In the genomic region with DNA sequence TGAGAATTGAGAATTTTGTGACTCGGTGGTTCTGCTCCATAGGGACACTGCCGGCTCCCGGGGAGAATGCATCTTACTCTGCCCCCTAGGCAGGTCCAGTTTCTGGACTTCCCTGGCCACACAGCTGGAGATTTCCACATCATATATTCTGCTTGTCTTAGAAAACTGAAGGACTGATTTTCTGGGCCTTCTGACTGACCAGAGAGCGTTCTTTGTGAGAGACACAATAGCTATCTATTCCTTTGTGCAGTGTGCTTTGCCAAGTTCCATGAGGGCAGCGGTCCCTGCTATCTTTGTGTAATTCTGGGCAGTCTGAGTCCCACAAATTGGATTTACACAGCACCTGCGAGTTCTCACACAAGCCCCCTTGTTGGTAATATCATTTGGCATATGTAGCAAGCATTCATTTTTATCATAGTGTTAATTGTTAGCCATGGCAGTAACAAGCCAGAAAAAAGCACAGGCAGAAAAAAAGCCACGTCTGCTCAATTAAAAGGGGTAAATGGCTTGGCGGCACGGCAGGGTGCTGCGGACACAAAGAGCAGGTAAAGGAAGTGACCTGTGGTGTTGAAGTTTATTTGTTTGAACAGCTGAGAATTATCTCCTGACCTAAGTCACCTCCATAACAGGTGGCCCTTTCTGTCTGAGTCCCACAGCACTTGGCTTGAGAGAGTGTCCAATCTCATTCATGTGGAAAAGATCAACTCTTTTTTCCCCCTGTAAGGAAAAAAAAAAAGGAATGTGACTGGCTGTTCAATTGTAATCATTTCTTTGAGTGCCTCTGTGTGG, we compare ENCODE assay signal across 1 cellular context.
TF ChIP-seq lines count a peak whose summit lies in the region.

No MANE protein-coding gene starts in this region.

TF ChIP-seq in H1, 55 proteins besides CTCF, POLR2A, EP300 and RAD21:
- 0 out of 2 replicates have a peak, but pooled peaks have one; percentile 19 for TF ChIP-seq CHD2 (IDR thresholded peaks at IDR 0.05; ENCODE audit: low read length)
- peak; percentile 1; the same call in 1 of the 2 replicates for TF ChIP-seq TEAD4 (IDR thresholded peaks at IDR 0.05; ENCODE audit: low read depth, low read length)
- TF ChIP-seq JUND (IDR thresholded peaks at IDR 0.05; ENCODE audit: low read length), result no peak
- TF ChIP-seq TCF12 (IDR thresholded peaks at IDR 0.05; ENCODE audit: low read depth, low read length), result peak; percentile 99
- TF ChIP-seq SIN3A (conservative IDR thresholded peaks at IDR 0.05 in 1 of 2, IDR thresholded peaks at IDR 0.05 in 1 of 2; ENCODE audit: low read depth in 1 of 2, low read length in 2 of 2), result peak in 1 of 2 experiments; percentile 48; a peak in 1 of 4 replicates
- TF ChIP-seq NANOG (IDR thresholded peaks at IDR 0.05; ENCODE audit: insufficient read depth, low read depth, low read length, poor library complexity, severe bottlenecking), result peak; percentile 12
- TF ChIP-seq, protein P1, sequence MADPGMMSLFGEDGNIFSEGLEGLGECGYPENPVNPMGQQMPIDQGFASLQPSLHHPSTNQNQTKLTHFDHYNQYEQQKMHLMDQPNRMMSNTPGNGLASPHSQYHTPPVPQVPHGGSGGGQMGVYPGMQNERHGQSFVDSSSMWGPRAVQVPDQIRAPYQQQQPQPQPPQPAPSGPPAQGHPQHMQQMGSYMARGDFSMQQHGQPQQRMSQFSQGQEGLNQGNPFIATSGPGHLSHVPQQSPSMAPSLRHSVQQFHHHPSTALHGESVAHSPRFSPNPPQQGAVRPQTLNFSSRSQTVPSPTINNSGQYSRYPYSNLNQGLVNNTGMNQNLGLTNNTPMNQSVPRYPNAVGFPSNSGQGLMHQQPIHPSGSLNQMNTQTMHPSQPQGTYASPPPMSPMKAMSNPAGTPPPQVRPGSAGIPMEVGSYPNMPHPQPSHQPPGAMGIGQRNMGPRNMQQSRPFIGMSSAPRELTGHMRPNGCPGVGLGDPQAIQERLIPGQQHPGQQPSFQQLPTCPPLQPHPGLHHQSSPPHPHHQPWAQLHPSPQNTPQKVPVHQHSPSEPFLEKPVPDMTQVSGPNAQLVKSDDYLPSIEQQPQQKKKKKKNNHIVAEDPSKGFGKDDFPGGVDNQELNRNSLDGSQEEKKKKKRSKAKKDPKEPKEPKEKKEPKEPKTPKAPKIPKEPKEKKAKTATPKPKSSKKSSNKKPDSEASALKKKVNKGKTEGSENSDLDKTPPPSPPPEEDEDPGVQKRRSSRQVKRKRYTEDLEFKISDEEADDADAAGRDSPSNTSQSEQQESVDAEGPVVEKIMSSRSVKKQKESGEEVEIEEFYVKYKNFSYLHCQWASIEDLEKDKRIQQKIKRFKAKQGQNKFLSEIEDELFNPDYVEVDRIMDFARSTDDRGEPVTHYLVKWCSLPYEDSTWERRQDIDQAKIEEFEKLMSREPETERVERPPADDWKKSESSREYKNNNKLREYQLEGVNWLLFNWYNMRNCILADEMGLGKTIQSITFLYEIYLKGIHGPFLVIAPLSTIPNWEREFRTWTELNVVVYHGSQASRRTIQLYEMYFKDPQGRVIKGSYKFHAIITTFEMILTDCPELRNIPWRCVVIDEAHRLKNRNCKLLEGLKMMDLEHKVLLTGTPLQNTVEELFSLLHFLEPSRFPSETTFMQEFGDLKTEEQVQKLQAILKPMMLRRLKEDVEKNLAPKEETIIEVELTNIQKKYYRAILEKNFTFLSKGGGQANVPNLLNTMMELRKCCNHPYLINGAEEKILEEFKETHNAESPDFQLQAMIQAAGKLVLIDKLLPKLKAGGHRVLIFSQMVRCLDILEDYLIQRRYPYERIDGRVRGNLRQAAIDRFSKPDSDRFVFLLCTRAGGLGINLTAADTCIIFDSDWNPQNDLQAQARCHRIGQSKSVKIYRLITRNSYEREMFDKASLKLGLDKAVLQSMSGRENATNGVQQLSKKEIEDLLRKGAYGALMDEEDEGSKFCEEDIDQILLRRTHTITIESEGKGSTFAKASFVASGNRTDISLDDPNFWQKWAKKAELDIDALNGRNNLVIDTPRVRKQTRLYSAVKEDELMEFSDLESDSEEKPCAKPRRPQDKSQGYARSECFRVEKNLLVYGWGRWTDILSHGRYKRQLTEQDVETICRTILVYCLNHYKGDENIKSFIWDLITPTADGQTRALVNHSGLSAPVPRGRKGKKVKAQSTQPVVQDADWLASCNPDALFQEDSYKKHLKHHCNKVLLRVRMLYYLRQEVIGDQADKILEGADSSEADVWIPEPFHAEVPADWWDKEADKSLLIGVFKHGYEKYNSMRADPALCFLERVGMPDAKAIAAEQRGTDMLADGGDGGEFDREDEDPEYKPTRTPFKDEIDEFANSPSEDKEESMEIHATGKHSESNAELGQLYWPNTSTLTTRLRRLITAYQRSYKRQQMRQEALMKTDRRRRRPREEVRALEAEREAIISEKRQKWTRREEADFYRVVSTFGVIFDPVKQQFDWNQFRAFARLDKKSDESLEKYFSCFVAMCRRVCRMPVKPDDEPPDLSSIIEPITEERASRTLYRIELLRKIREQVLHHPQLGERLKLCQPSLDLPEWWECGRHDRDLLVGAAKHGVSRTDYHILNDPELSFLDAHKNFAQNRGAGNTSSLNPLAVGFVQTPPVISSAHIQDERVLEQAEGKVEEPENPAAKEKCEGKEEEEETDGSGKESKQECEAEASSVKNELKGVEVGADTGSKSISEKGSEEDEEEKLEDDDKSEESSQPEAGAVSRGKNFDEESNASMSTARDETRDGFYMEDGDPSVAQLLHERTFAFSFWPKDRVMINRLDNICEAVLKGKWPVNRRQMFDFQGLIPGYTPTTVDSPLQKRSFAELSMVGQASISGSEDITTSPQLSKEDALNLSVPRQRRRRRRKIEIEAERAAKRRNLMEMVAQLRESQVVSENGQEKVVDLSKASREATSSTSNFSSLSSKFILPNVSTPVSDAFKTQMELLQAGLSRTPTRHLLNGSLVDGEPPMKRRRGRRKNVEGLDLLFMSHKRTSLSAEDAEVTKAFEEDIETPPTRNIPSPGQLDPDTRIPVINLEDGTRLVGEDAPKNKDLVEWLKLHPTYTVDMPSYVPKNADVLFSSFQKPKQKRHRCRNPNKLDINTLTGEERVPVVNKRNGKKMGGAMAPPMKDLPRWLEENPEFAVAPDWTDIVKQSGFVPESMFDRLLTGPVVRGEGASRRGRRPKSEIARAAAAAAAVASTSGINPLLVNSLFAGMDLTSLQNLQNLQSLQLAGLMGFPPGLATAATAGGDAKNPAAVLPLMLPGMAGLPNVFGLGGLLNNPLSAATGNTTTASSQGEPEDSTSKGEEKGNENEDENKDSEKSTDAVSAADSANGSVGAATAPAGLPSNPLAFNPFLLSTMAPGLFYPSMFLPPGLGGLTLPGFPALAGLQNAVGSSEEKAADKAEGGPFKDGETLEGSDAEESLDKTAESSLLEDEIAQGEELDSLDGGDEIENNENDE (IDR thresholded peaks at IDR 0.05; ENCODE audit: insufficient replicate concordance, low read length), result peak; percentile 44
- 0 out of 2 replicates have a peak, but pooled peaks have one; percentile 25 for TF ChIP-seq RBBP5 (IDR thresholded peaks at IDR 0.05; ENCODE audit: borderline replicate concordance, low read depth, low read length)
- TF ChIP-seq KDM1A (IDR thresholded peaks at IDR 0.05; ENCODE audit: borderline replicate concordance, low read length), result peak; percentile 62; the same call in 1 of the 2 replicates
- TF ChIP-seq ASH2L (IDR thresholded peaks at IDR 0.05; ENCODE audit: low read length), result peak; percentile 37
- TF ChIP-seq MAFK (IDR thresholded peaks at IDR 0.05; ENCODE audit: low read depth, low read length), result peak; percentile 37; the same call in 1 of the 2 replicates
- peak in 1 of 2 experiments; percentile 83; a peak in 1 of 4 replicates for TF ChIP-seq HDAC2 (IDR thresholded peaks at IDR 0.05; ENCODE audit: borderline replicate concordance in 1 of 2, low read depth in 2 of 2, low read length in 2 of 2)
- TF ChIP-seq BACH1 (IDR thresholded peaks at IDR 0.05; ENCODE audit: low read length), result no peak
- no peak for TF ChIP-seq POLR2AphosphoS5 (IDR thresholded peaks at IDR 0.05; ENCODE audit: low read depth, low read length)
- TF ChIP-seq, protein P2, sequence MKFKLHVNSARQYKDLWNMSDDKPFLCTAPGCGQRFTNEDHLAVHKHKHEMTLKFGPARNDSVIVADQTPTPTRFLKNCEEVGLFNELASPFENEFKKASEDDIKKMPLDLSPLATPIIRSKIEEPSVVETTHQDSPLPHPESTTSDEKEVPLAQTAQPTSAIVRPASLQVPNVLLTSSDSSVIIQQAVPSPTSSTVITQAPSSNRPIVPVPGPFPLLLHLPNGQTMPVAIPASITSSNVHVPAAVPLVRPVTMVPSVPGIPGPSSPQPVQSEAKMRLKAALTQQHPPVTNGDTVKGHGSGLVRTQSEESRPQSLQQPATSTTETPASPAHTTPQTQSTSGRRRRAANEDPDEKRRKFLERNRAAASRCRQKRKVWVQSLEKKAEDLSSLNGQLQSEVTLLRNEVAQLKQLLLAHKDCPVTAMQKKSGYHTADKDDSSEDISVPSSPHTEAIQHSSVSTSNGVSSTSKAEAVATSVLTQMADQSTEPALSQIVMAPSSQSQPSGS (IDR thresholded peaks at IDR 0.05; ENCODE audit: low read length), result 0 out of 2 replicates have a peak, but pooled peaks have one; percentile 43
- TF ChIP-seq ZNF274 (IDR thresholded peaks at IDR 0.05; ENCODE audit: borderline replicate concordance, extremely low read depth, low read length), result no peak
- peak; percentile 45; the same call in 1 of the 2 replicates for TF ChIP-seq SP1 (IDR thresholded peaks at IDR 0.05; ENCODE audit: low read depth, low read length)
- TF ChIP-seq BCL11A (IDR thresholded peaks at IDR 0.05; ENCODE audit: low read depth in 2 of 2, low read length in 2 of 2), result peak in 1 of 2 experiments; percentile 56
- 0 out of 2 replicates have a peak, but pooled peaks have one; percentile 24 for TF ChIP-seq CREB1 (IDR thresholded peaks at IDR 0.05)
